ENCODE assay signal across 12 cellular contexts in genomic region chr4:121799888-121800501, GRCh38. TPM values are rescaled to one million over a fixed set of nuclear protein-coding genes. Genes with fewer than 3 reads are reported as not detected.
DNase-seq lines count a peak whose midpoint lies in the region; ATAC-seq and TF ChIP-seq lines count a peak whose summit lies in the region.
"Had no signal": no experiment of that assay in that cellular context is flagged by ENCODE, and none has a peak within 500 bp of the region (broad histone marks: within the 10 kb centered on the region; RNA-seq: fewer than 3 reads in every experiment).

No MANE protein-coding gene starts in this region.

- peaks cover 1% of the 10 kb centered on the region for H3K27me3 Mint-ChIP-seq in activated naive CD4-positive, alpha-beta T cell treated with anti-CD3 and anti-CD28 coated beads, Interleukin-2, amount 50 U/mL, for 24 hours
- H3K27me3 Mint-ChIP-seq in activated T-helper 17 cell treated with anti-CD3 and anti-CD28 coated beads, Interleukin-2, amount 50 U/mL, for 72 hours = no peaks in the 10 kb centered on the region
- H3K27me3 Mint-ChIP-seq in type B pancreatic cell = peaks cover 14% of the 10 kb centered on the region

- H3K4me3 ChIP-seq in muscle layer of colon (ENCODE audit: low read depth in 1 of 2, low read length in 2 of 2) = peak overlapping the region; percentile 76 to 100

- no peaks in the 10 kb centered on the region for H3K9me3 ChIP-seq in muscle layer of colon (ENCODE audit: low read length)

- peaks cover 4% of the 10 kb centered on the region for H3K36me3 Mint-ChIP-seq in activated naive CD4-positive, alpha-beta T cell treated with anti-CD3 and anti-CD28 coated beads, Interleukin-2, amount 50 U/mL, for 24 hours
- peaks cover 42% of the 10 kb centered on the region for H3K36me3 Mint-ChIP-seq in activated T-helper 17 cell treated with anti-CD3 and anti-CD28 coated beads, Interleukin-2, amount 50 U/mL, for 72 hours (ENCODE audit: low read depth)
- H3K36me3 Mint-ChIP-seq in type B pancreatic cell = peaks cover 3% of the 10 kb centered on the region

- H3K4me1 ChIP-seq in muscle layer of colon (ENCODE audit: insufficient read depth, low read length) = peaks cover 14% of the 10 kb centered on the region

- H3K4me1 Mint-ChIP-seq in activated naive CD4-positive, alpha-beta T cell treated with anti-CD3 and anti-CD28 coated beads, Interleukin-2, amount 50 U/mL, for 24 hours = peaks cover 48% of the 10 kb centered on the region
- H3K4me1 Mint-ChIP-seq in activated T-helper 17 cell treated with anti-CD3 and anti-CD28 coated beads, Interleukin-2, amount 50 U/mL, for 72 hours = peaks cover 22% of the 10 kb centered on the region
- peaks cover 21% of the 10 kb centered on the region for H3K4me1 Mint-ChIP-seq in type B pancreatic cell (ENCODE audit: unreplicated experiment)

- DNase-seq in activated naive CD4-positive, alpha-beta T cell treated with anti-CD3 and anti-CD28 coated beads, Interleukin-2, amount 50 U/mL, for 16 hours = no peak
- no peak for DNase-seq in type B pancreatic cell (ENCODE audit: extremely low spot score, unreplicated experiment)
- DNase-seq: amniotic stem cell; stimulated activated CD4-positive, alpha-beta T cell treated with anti-CD3 and anti-CD28 coated beads, Interleukin-2, amount 100 ng/mL, for 48 hours had no signal

- no peak for TF ChIP-seq CTCF in type B pancreatic cell (conservative IDR thresholded peaks at IDR 0.05)

- no peaks in the 10 kb centered on the region for H3K9me3 Mint-ChIP-seq in activated naive CD4-positive, alpha-beta T cell treated with anti-CD3 and anti-CD28 coated beads, Interleukin-2, amount 50 U/mL, for 24 hours
- H3K9me3 Mint-ChIP-seq in activated T-helper 17 cell treated with anti-CD3 and anti-CD28 coated beads, Interleukin-2, amount 50 U/mL, for 72 hours = no peaks in the 10 kb centered on the region
- H3K9me3 Mint-ChIP-seq in type B pancreatic cell = no peaks in the 10 kb centered on the region

- peaks cover 20% of the 10 kb centered on the region for H3K36me3 ChIP-seq in muscle layer of colon (ENCODE audit: insufficient read depth, low read length)

- peak overlapping the region; percentile 99 for H3K9ac ChIP-seq in muscle layer of colon (ENCODE audit: low read length)

- peak overlapping the region; percentile 96 for H3K27ac ChIP-seq in muscle layer of colon (ENCODE audit: low read depth, low read length)

- H3K27me3 ChIP-seq in muscle layer of colon (ENCODE audit: control insufficient read depth in 1 of 2, insufficient read depth in 2 of 2, low read length in 2 of 2) = no peaks in the 10 kb centered on the region

- peak overlapping the region; percentile 95 for H3K4me3 Mint-ChIP-seq in activated naive CD4-positive, alpha-beta T cell treated with anti-CD3 and anti-CD28 coated beads, Interleukin-2, amount 50 U/mL, for 24 hours
- peak overlapping the region; percentile 89 for H3K4me3 Mint-ChIP-seq in activated T-helper 17 cell treated with anti-CD3 and anti-CD28 coated beads, Interleukin-2, amount 50 U/mL, for 72 hours
- peak overlapping the region; percentile 91 for H3K4me3 Mint-ChIP-seq in type B pancreatic cell

- ATAC-seq in activated T-helper 17 cell treated with anti-CD3 and anti-CD28 coated beads, Interleukin-2, amount 50 U/mL, for 72 hours (replicated peaks) = no peak
- ATAC-seq in HG02885 (IDR thresholded peaks at IDR 0.05; ENCODE audit: poor library complexity, unreplicated experiment) (no peak), HG03520 (IDR thresholded peaks at IDR 0.05; ENCODE audit: unreplicated experiment) (no peak), GM21526 (IDR thresholded peaks at IDR 0.05; ENCODE audit: low FRiP score, unreplicated experiment) (no peak)

- H3K27ac Mint-ChIP-seq in activated naive CD4-positive, alpha-beta T cell treated with anti-CD3 and anti-CD28 coated beads, Interleukin-2, amount 50 U/mL, for 24 hours = peak overlapping the region; percentile 100
- peak overlapping the region; percentile 90 for H3K27ac Mint-ChIP-seq in activated T-helper 17 cell treated with anti-CD3 and anti-CD28 coated beads, Interleukin-2, amount 50 U/mL, for 72 hours
- H3K27ac Mint-ChIP-seq in type B pancreatic cell = no peak overlapping the region

RNA-seq across cellular contexts. Expression of gene EXOSC9, which starts 1.1 kb away (rescaled TPM):
- 10 to 100 TPM; 52.1 to 65.9 TPM for total RNA-seq in activated T-helper 17 cell treated with anti-CD3 and anti-CD28 coated beads, Interleukin-2, amount 50 U/mL, for 72 hours
- 20.9 and 38.4 TPM in 2 replicates for total RNA-seq in type B pancreatic cell (ENCODE audit: low replicate concordance)

RNA-seq across cellular contexts. Expression of gene CCNA2, which starts 23.7 kb away (rescaled TPM):
- total RNA-seq in activated T-helper 17 cell treated with anti-CD3 and anti-CD28 coated beads, Interleukin-2, amount 50 U/mL, for 72 hours = 10 to 100 TPM; 59.5 to 86.2 TPM
- 22.6 and 48.1 TPM in 2 replicates for total RNA-seq in type B pancreatic cell (ENCODE audit: low replicate concordance)

RNA-seq across cellular contexts. Expression of gene SMIM43, which starts 35.0 kb away (rescaled TPM):
- under 1 TPM in 1 of 2 donors, not detected in 1; 0.15 TPM for total RNA-seq in activated T-helper 17 cell treated with anti-CD3 and anti-CD28 coated beads, Interleukin-2, amount 50 U/mL, for 72 hours
- 0.60 and 1.4 TPM in 2 replicates for total RNA-seq in type B pancreatic cell (ENCODE audit: low replicate concordance)
- total RNA-seq: lower leg skin; T-helper 2 cell treated with Interferon-gamma antibody and Interleukin-4, amounts not matched to agents 100 ng/mL and 5 ng/mL, for 36 hours had no signal
